In genomic region chr1:87219626-87220025, GRCh38 we compare ENCODE assay signal across 25 cellular contexts.
A peak's percentile ranks its signal among the peaks of the same experiment; 100 is the strongest.
DNase-seq lines count a peak whose midpoint lies in the region; ATAC-seq and TF ChIP-seq lines count a peak whose summit lies in the region.
"Had no signal": no experiment of that assay in that cellular context is flagged by ENCODE, and none has a peak within 500 bp of the region (broad histone marks: within the 10 kb centered on the region; RNA-seq: fewer than 3 reads in every experiment).

No MANE protein-coding gene starts in this region.

- H3K79me2 ChIP-seq in smooth muscle cell (ENCODE audit: low read depth) = no peaks in the 10 kb centered on the region

- H3K9ac ChIP-seq in smooth muscle cell (ENCODE audit: low read depth) = no peak overlapping the region
- H3K9ac ChIP-seq: BLaER1 had no signal

- no TSS peak for BruUV-seq in MCF 10A (replicated peaks; lab: Mats Ljungman, UMichigan)
- no TSS peak for BruUV-seq in A673 (replicated peaks; lab: Mats Ljungman, UMichigan)

- no peaks in the 10 kb centered on the region for H3K9me3 Mint-ChIP-seq in MCF 10A (ENCODE audit: unreplicated experiment)
- H3K9me3 Mint-ChIP-seq: natural killer cell had no signal

- ATAC-seq in GM18867 (IDR thresholded peaks at IDR 0.05; ENCODE audit: unreplicated experiment) = no peak
- ATAC-seq: activated naive CD4-positive, alpha-beta T cell treated with anti-CD3 and anti-CD28 coated beads, Interleukin-2, amount 50 U/mL, for 72 hours; activated T-helper 17 cell treated with anti-CD3 and anti-CD28 coated beads, Interleukin-2, amount 50 U/mL, for 72 hours; natural killer cell; pancreas had no signal

- H3K4me1 Mint-ChIP-seq in MCF 10A (ENCODE audit: insufficient read depth, unreplicated experiment) = peaks cover 14% of the 10 kb centered on the region
- H3K4me1 Mint-ChIP-seq: activated CD4-positive, alpha-beta T cell treated with anti-CD3 and anti-CD28 coated beads, Interleukin-2, amount 10 ng/mL, durations not matched to agents 7 days and 5 days; activated T-helper 17 cell treated with anti-CD3 and anti-CD28 coated beads, Interleukin-2, amount 50 U/mL, for 72 hours; natural killer cell had no signal

- 67% methylated on average over 4 of the region's 4 CpGs for WGBS in smooth muscle cell (ENCODE audit: low lambda C conversion rate)

- no peak overlapping the region for H3K27ac Mint-ChIP-seq in MCF 10A (ENCODE audit: low read depth, unreplicated experiment)
- H3K27ac Mint-ChIP-seq: activated CD4-positive, alpha-beta T cell treated with anti-CD3 and anti-CD28 coated beads, Interleukin-2, amount 10 ng/mL, durations not matched to agents 7 days and 5 days; activated naive CD4-positive, alpha-beta T cell treated with anti-CD3 and anti-CD28 coated beads, Interleukin-2, amount 50 U/mL, for 72 hours; activated T-helper 17 cell treated with anti-CD3 and anti-CD28 coated beads, Interleukin-2, amount 50 U/mL, for 72 hours; natural killer cell; T-helper 1 cell treated with Interleukin-12 subunit alpha and Interleukin-12 subunit beta and Interleukin-4 antibody, amounts not matched to agents 30 μg/mL and 1 μg/mL, for 36 hours had no signal

- H3K9me3 ChIP-seq in breast epithelium = no peaks in the 10 kb centered on the region
- no peaks in the 10 kb centered on the region for H3K9me3 ChIP-seq in smooth muscle cell (replicated peaks; ENCODE audit: low read depth)
- H3K9me3 ChIP-seq in A673 (ENCODE audit: low read depth, low read length, poor library complexity, severe bottlenecking) = no peaks in the 10 kb centered on the region
- H3K9me3 ChIP-seq: ascending aorta, pancreas had no signal

- H3K27me3 Mint-ChIP-seq in MCF 10A (ENCODE audit: insufficient read depth, unreplicated experiment) = no peaks in the 10 kb centered on the region
- H3K27me3 Mint-ChIP-seq: activated CD4-positive, alpha-beta T cell treated with anti-CD3 and anti-CD28 coated beads, Interleukin-2, amount 10 ng/mL, durations not matched to agents 7 days and 5 days had no signal

- no peak overlapping the region for H3K4me3 Mint-ChIP-seq in MCF 10A (ENCODE audit: unreplicated experiment)
- H3K4me3 Mint-ChIP-seq: activated CD4-positive, alpha-beta T cell treated with anti-CD3 and anti-CD28 coated beads, Interleukin-2, amount 10 ng/mL, durations not matched to agents 7 days and 5 days; activated T-helper 17 cell treated with anti-CD3 and anti-CD28 coated beads, Interleukin-2, amount 50 U/mL, for 72 hours; natural killer cell; T-helper 1 cell treated with Interleukin-12 subunit alpha and Interleukin-12 subunit beta and Interleukin-4 antibody, amounts not matched to agents 30 μg/mL and 1 μg/mL, for 36 hours had no signal

- H2AFZ ChIP-seq in smooth muscle cell (ENCODE audit: low read depth) = peak overlapping the region; percentile 59

- H3K36me3 ChIP-seq in breast epithelium = no peaks in the 10 kb centered on the region
- H3K36me3 ChIP-seq in smooth muscle cell (ENCODE audit: low read depth) = no peaks in the 10 kb centered on the region
- no peaks in the 10 kb centered on the region for H3K36me3 ChIP-seq in A673 (ENCODE audit: insufficient read depth, low read length, poor library complexity, severe bottlenecking)
- H3K36me3 ChIP-seq: ascending aorta, BLaER1, esophagus muscularis mucosa, pancreas, sigmoid colon had no signal

- intact Hi-C loops in MCF 10A (cut with micrococcal nuclease) (no loop called here), breast epithelium (cut with DNase I; ENCODE audit: low total_unique reads) (loop anchor here (5.0 kb wide), 1 partner anchor 1323 kb away; no protein-coding TSS in a partner anchor), A673 (cut with micrococcal nuclease; ENCODE audit: unreplicated experiment) (no loop called here)

- POLR2A ChIA-PET in MCF 10A (lab: Yijun Ruan, JAX) (no interaction called here), RWPE1 (lab: Yijun Ruan, JAX; ENCODE audit: low non-redundant PET) (no interaction called here), A673 (lab: Charles Lee; ENCODE audit: low non-redundant PET) (no interaction called here)

- TF ChIP-seq CTCF in MCF 10A (IDR thresholded peaks at IDR 0.05; ENCODE audit: unreplicated experiment) (no peak), breast epithelium (IDR thresholded peaks at IDR 0.05) (no peak), RWPE1 (conservative IDR thresholded peaks at IDR 0.05; ENCODE audit: low read depth) (no peak), smooth muscle cell (IDR thresholded peaks at IDR 0.05; ENCODE audit: borderline replicate concordance, insufficient read depth, poor library complexity, severe bottlenecking) (no peak), A673 (conservative IDR thresholded peaks at IDR 0.05; ENCODE audit: low read depth, low read length) (no peak)

- H3K27ac ChIP-seq in breast epithelium (no peak overlapping the region), RWPE1 (peak overlapping the region; percentile 67), epithelial cell of prostate (peak overlapping the region; percentile 41), smooth muscle cell (ENCODE audit: low read depth) (no peak overlapping the region), A673 (ENCODE audit: low read depth, low read length, poor library complexity, severe bottlenecking) (no peak overlapping the region)
- H3K27ac ChIP-seq: ascending aorta, BLaER1, esophagus muscularis mucosa, pancreas, sigmoid colon, VCaP had no signal

- H3K4me1 ChIP-seq in breast epithelium = no peaks in the 10 kb centered on the region
- no peaks in the 10 kb centered on the region for H3K4me1 ChIP-seq in smooth muscle cell (ENCODE audit: low read depth)
- H3K4me1 ChIP-seq in A673 (ENCODE audit: insufficient read depth, low read length, poor library complexity, severe bottlenecking) = peaks cover under 1% of the 10 kb centered on the region
- H3K4me1 ChIP-seq: ascending aorta, esophagus muscularis mucosa, pancreas, sigmoid colon had no signal

- no peak overlapping the region for H3K4me2 ChIP-seq in smooth muscle cell
- H3K4me2 ChIP-seq: BLaER1 had no signal

- H3K36me3 Mint-ChIP-seq in MCF 10A (ENCODE audit: insufficient read depth, unreplicated experiment) = no peaks in the 10 kb centered on the region
- H3K36me3 Mint-ChIP-seq: natural killer cell had no signal

- DNase-seq in MCF 10A (ENCODE audit: unreplicated experiment) (peak; percentile 59), breast epithelium (ENCODE audit: low spot score in 2 of 2) (no peak), RWPE1 (ENCODE audit: low spot score) (no peak), epithelial cell of prostate (ENCODE audit: low read depth, low spot score) (no peak), smooth muscle cell (lab: John Stamatoyannopoulos, UW; ENCODE audit: unreplicated experiment) (no peak), inferior parietal cortex (ENCODE audit: extremely low spot score) (no peak), A673 (ENCODE audit: low spot score) (no peak)
- DNase-seq: activated CD4-positive, alpha-beta T cell treated with anti-CD3 and anti-CD28 coated beads, Interleukin-2, amount 10 ng/mL, durations not matched to agents 7 days and 5 days; kidney glomerular epithelial cell; natural killer cell; NCI-H1694; NCI-H2171 treated with DMSO at 0.1 percent for 48 hours; NCI-H69; pancreas; SHP77; sigmoid colon; substantia nigra had no signal

- H4K20me1 ChIP-seq in smooth muscle cell (ENCODE audit: low read depth) = no peaks in the 10 kb centered on the region
- H4K20me1 ChIP-seq: BLaER1 had no signal

- H3K27me3 ChIP-seq in breast epithelium (no peaks in the 10 kb centered on the region), smooth muscle cell (ENCODE audit: low read depth) (no peaks in the 10 kb centered on the region), A673 (replicated peaks; ENCODE audit: insufficient read depth, low read depth, low read length, poor library complexity) (no peaks in the 10 kb centered on the region)
- H3K27me3 ChIP-seq: ascending aorta, BLaER1, esophagus muscularis mucosa, pancreas, sigmoid colon had no signal

- H3K4me3 ChIP-seq in breast epithelium (no peak overlapping the region), smooth muscle cell (no peak overlapping the region), A673 (ENCODE audit: low read depth, low read length, poor library complexity, severe bottlenecking) (no peak overlapping the region)
- H3K4me3 ChIP-seq: ascending aorta, BLaER1, esophagus muscularis mucosa, pancreas, sigmoid colon had no signal

- no peak for TF ChIP-seq POLR2A in breast epithelium (IDR thresholded peaks at IDR 0.05)

- H3F3A ChIP-seq in smooth muscle cell (ENCODE audit: low read depth) = peaks cover under 1% of the 10 kb centered on the region

- CTCF ChIA-PET in MCF 10A (lab: Yijun Ruan, JAX) (interaction anchor here (1.5 to 2.5 kb wide), 2 partner anchors 73 to 89 kb away, joined by 4 to 11 read pairs; no protein-coding TSS in a partner anchor), RWPE1 (lab: Yijun Ruan, JAX) (no interaction called here), A673 (lab: Charles Lee) (no interaction called here)

Comparison
In these comparisons a context has a peak if more than half of its experiments do, and no peak if none do; other contexts are left out.
1. H3K27ac ChIP-seq: peak in RWPE1 (single experiment) and epithelial cell of prostate (single experiment); none in breast epithelium (0 of 2), smooth muscle cell (single experiment) and A673 (single experiment).